Comparison of ENCODE assay signal across 23 cellular contexts in the genomic region with DNA sequence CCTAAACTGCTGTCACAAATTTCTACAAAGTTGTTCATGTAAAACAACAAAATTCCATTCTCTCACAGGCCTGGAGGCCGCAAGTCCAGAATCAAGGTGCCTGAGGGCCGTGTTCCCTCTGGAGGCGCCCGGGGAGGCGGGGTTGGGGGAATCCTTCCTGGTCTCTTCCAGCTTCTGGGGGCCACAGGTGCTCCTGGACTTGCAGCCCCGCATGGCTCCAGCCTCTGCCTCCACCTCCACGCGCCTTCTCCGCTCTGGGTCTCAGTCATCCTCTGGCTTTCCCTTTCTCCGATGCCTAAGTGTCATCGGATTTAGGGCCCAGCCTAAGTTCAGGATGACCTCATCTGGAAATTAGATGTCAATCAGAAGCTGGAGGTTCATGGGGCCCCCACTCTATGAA.
"Had no signal": no experiment of that assay in that cellular context is flagged by ENCODE, and none has a peak within 500 bp of the region (broad histone marks: within the 10 kb centered on the region; RNA-seq: fewer than 3 reads in every experiment).

No MANE protein-coding gene starts in this region.

- H3K36me3 Mint-ChIP-seq: activated naive CD8-positive, alpha-beta T cell had no signal

- H3K9me3 ChIP-seq: adrenal gland, ascending aorta, breast epithelium, colonic mucosa, esophagus squamous epithelium, gastroesophageal sphincter, pancreas, vagina had no signal

- H3K27ac Mint-ChIP-seq: activated naive CD8-positive, alpha-beta T cell; activated T-cell treated with anti-CD3 and anti-CD28 coated beads, Interleukin-2, amount 50 U/mL, for 24 hours; activated T-helper 2 cell treated with anti-CD3 and anti-CD28 coated beads, Interferon-gamma antibody, Interleukin-2, Interleukin-4, amounts not matched to agents 10 μg/mL and 5 μg/mL and 100 μg/mL, durations not matched to agents 14 hours and 24 hours and 36 hours; nephron; T-helper 2 cell treated with Interferon-gamma antibody and Interleukin-4, amounts not matched to agents 5 μg/mL and 100 μg/mL, for 36 hours had no signal

- H3K9me3 Mint-ChIP-seq: activated T-cell treated with anti-CD3 and anti-CD28 coated beads, Interleukin-2, amount 50 U/mL, for 24 hours; activated T-helper 2 cell treated with anti-CD3 and anti-CD28 coated beads, Interferon-gamma antibody, Interleukin-2, Interleukin-4, amounts not matched to agents 10 μg/mL and 5 μg/mL and 100 μg/mL, durations not matched to agents 14 hours and 24 hours and 36 hours; central memory CD8-positive, alpha-beta T cell; nephron; T-helper 2 cell treated with Interferon-gamma antibody and Interleukin-4, amounts not matched to agents 5 μg/mL and 100 μg/mL, for 36 hours had no signal

- DNase-seq: activated CD4-positive, alpha-beta T cell treated with anti-CD3 and anti-CD28 coated beads for 1 hour; activated CD4-positive, alpha-beta T cell treated with anti-CD3 and anti-CD28 coated beads, Interleukin-2, amount 50 U/mL, for 1 hour; activated CD8-positive, alpha-beta T cell treated with anti-CD3 and anti-CD28 coated beads, Interleukin-2, amount 10 ng/mL, durations not matched to agents 7 days and 5 days; activated naive CD4-positive, alpha-beta T cell; activated T-cell treated with anti-CD3 and anti-CD28 coated beads, Interleukin-2, amount 50 U/mL, for 24 hours; adrenal gland; colonic mucosa; dorsolateral prefrontal cortex; esophagus squamous epithelium; head of caudate nucleus; left cardiac atrium; stimulated activated CD4-positive, alpha-beta T cell treated with anti-CD3 and anti-CD28 coated beads, Interleukin-1b, Interleukin-23, amount 100 ng/mL, for 48 hours; trophoblast cell had no signal

- H3K27me3 ChIP-seq: adrenal gland, ascending aorta, gastroesophageal sphincter, pancreas, vagina had no signal

- H3K36me3 ChIP-seq: adrenal gland, ascending aorta, breast epithelium, colonic mucosa, esophagus squamous epithelium, gastroesophageal sphincter, pancreas, vagina had no signal

- H3K4me1 ChIP-seq: breast epithelium had no signal

- H3K4me3 Mint-ChIP-seq: activated CD8-positive, alpha-beta T cell treated with anti-CD3 and anti-CD28 coated beads, Interleukin-2, amount 10 ng/mL, durations not matched to agents 7 days and 5 days; activated naive CD8-positive, alpha-beta T cell; activated T-cell treated with anti-CD3 and anti-CD28 coated beads, Interleukin-2, amount 50 U/mL, for 24 hours; nephron; T-helper 2 cell treated with Interferon-gamma antibody and Interleukin-4, amounts not matched to agents 5 μg/mL and 100 μg/mL, for 36 hours had no signal

- H3K27ac ChIP-seq: vagina had no signal

- H3K4me3 ChIP-seq: adrenal gland, colonic mucosa, pancreas had no signal
